22 cellular contexts compared by ENCODE assay signal in genomic region chr6:14366315-14366714, GRCh38.
"Had no signal": no experiment of that assay in that cellular context is flagged by ENCODE, and none has a peak within 500 bp of the region (broad histone marks: within the 10 kb centered on the region; RNA-seq: fewer than 3 reads in every experiment).

No MANE protein-coding gene starts in this region.

- H3K27ac ChIP-seq: colonic mucosa, esophagus muscularis mucosa, foreskin keratinocyte, hepatocyte, lower lobe of right lung had no signal

- H3K79me2 ChIP-seq: hepatocyte had no signal

- H3K4me3 ChIP-seq: colonic mucosa, esophagus muscularis mucosa, hepatocyte, lower lobe of right lung, mucosa of descending colon had no signal

- H3K9me3 ChIP-seq: colonic mucosa, esophagus muscularis mucosa, lower lobe of right lung, mucosa of descending colon had no signal

- H3K9me3 Mint-ChIP-seq: dendritic cell treated with granulocyte-macrophage colony-stimulating factor and Interleukin-4, amounts not matched to agents 40 ng/mL and 50 ng/mL, for 4 days; immature natural killer cell; mesothelial cell of epicardium had no signal

- H3K4me1 Mint-ChIP-seq: mesothelial cell of epicardium had no signal

- H3K36me3 Mint-ChIP-seq: mesothelial cell of epicardium had no signal

- H3K27me3 Mint-ChIP-seq: dendritic cell treated with granulocyte-macrophage colony-stimulating factor and Interleukin-4, amounts not matched to agents 40 ng/mL and 50 ng/mL, for 4 days had no signal

- H3K4me3 Mint-ChIP-seq: dendritic cell treated with granulocyte-macrophage colony-stimulating factor and Interleukin-4, amounts not matched to agents 40 ng/mL and 50 ng/mL, for 4 days; immature natural killer cell; mesothelial cell of epicardium had no signal

- H3K27ac Mint-ChIP-seq: dendritic cell treated with granulocyte-macrophage colony-stimulating factor and Interleukin-4, amounts not matched to agents 40 ng/mL and 50 ng/mL, for 4 days; immature natural killer cell; mesothelial cell of epicardium had no signal

- H3K27me3 ChIP-seq: colonic mucosa, esophagus muscularis mucosa, foreskin keratinocyte, hepatocyte had no signal

- FAIRE-seq: endothelial cell of umbilical vein, frontal cortex, kidney had no signal

- H3K4me1 ChIP-seq: colonic mucosa, foreskin keratinocyte, lower lobe of right lung had no signal

- H3K4me2 ChIP-seq: hepatocyte had no signal

- DNase-seq: colonic mucosa; cortex of kidney; effector memory CD4-positive, alpha-beta T cell; foreskin keratinocyte; glutamatergic neuron; head of caudate nucleus; hypothalamus; immature natural killer cell; islet precursor cell; kidney; kidney glomerular epithelial cell; left colon; left ventricle myocardium superior; lower lobe of right lung; mesenchymal stem cell; mucosa of descending colon had no signal

- ATAC-seq: foreskin keratinocyte, lower lobe of right lung had no signal

- H3K36me3 ChIP-seq: colonic mucosa, esophagus muscularis mucosa, lower lobe of right lung had no signal

- H2AFZ ChIP-seq: hepatocyte had no signal
